8 cellular contexts compared by ENCODE assay signal in genomic region chr22:22120160-22120559, GRCh38.
"Had no signal": no experiment of that assay in that cellular context is flagged by ENCODE, and none has a peak within 500 bp of the region (broad histone marks: within the 10 kb centered on the region; RNA-seq: fewer than 3 reads in every experiment).

No MANE protein-coding gene starts in this region.

- ATAC-seq: GM12878 had no signal

- H3K4me3 ChIP-seq: GM12878 had no signal

- DNase-seq: GDM1, GF-D8 had no signal

- FAIRE-seq: G401.6, GM12891, GM12892, GM18507, GM19239 had no signal
